12 cellular contexts compared by ENCODE assay signal in the genomic region with DNA sequence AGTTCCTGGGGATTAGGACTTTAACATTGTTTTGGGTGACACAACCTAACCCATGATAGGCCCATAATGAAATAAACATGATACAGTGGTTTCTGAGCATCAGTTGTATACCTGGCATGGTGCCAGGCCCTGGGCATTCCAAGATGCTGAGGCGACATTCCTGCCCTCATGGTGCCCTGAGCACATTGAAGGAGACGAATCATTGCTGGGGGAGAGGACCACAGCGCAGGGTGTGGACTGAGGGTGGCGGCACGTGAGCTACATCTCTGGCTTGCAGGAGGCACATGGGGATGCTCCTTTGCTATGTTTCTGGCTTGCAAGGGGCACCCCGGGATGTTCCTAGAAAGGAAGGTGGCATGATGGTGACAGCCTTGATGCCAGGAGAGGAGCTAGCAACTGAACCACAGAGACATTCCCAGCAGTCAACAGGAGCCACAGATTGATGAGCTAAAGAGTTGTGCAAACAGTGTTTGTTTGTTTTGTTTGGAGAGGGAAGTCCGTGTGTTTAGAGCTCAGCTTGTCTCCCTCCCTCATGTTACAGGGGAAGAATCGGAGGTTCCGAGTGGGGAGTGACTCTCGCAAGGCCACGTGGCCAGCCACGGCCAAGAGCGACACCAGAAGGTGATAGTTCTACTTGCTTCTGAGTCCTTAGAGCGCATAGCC.
A peak's percentile ranks its signal among the peaks of the same experiment; 100 is the strongest.
DNase-seq lines count a peak whose midpoint lies in the region; ATAC-seq, FAIRE-seq and TF ChIP-seq lines count a peak whose summit lies in the region.
"Had no signal": no experiment of that assay in that cellular context is flagged by ENCODE, and none has a peak within 500 bp of the region (broad histone marks: within the 10 kb centered on the region; RNA-seq: fewer than 3 reads in every experiment).

No MANE protein-coding gene starts in this region.

- H3K9me1 ChIP-seq in keratinocyte (ENCODE audit: control insufficient read depth, extremely low read depth, insufficient read depth, low read length) = no peaks in the 10 kb centered on the region

- H3K79me2 ChIP-seq in keratinocyte (ENCODE audit: control insufficient read depth, insufficient read depth, low read length) = no peaks in the 10 kb centered on the region

- no peak overlapping the region for H2AFZ ChIP-seq in keratinocyte (ENCODE audit: control insufficient read depth, low read length)

- DNase-seq in LHCN-M2 (ENCODE audit: low read depth) (peak; percentile 58), keratinocyte (ENCODE audit: low read depth, low spot score) (peak; percentile 17), posterior vena cava (ENCODE audit: low spot score) (no peak), omental fat pad (ENCODE audit: low spot score) (no peak)
- no peak for DNase-seq in stimulated activated CD4-positive, alpha-beta T cell treated with anti-CD3 and anti-CD28 coated beads, Interleukin-4, amount 100 ng/mL, for 4 hours
- DNase-seq: activated CD4-positive, alpha-beta T cell treated with anti-CD3 and anti-CD28 coated beads for 1 hour; heart right ventricle; NCI-H1694 treated with DMSO at 0.1 percent for 48 hours had no signal

- no peaks in the 10 kb centered on the region for H3K27me3 ChIP-seq in keratinocyte (ENCODE audit: control insufficient read depth, extremely low read depth, insufficient read depth, low read length)
- H3K27me3 ChIP-seq: heart right ventricle, neutrophil had no signal

- intact Hi-C loops in posterior vena cava (cut with DNase I) = loop anchor here in 1 of 2 donors (10.0 kb wide), 1 partner anchor 641 kb away; no protein-coding TSS in a partner anchor

- no peaks in the 10 kb centered on the region for H3K36me3 ChIP-seq in keratinocyte (ENCODE audit: control insufficient read depth in 2 of 2, extremely low read depth in 1 of 2, insufficient read depth in 2 of 2, low read length in 2 of 2)
- H3K36me3 ChIP-seq: neutrophil had no signal

- FAIRE-seq in keratinocyte (lab: Jason Lieb, UNC) = no peak

- H3K27ac ChIP-seq in C4-2B (peak overlapping the region; percentile 9), keratinocyte (ENCODE audit: control insufficient read depth, insufficient read depth, low read length) (no peak overlapping the region)
- H3K27ac ChIP-seq: heart right ventricle, neutrophil had no signal

- H3K4me3 ChIP-seq in keratinocyte (ENCODE audit: control insufficient read depth in 2 of 3, extremely low read depth in 1 of 3, insufficient read depth in 2 of 3, low read depth in 1 of 3, low read length in 3 of 3) = no peak overlapping the region
- H3K4me3 ChIP-seq: heart right ventricle had no signal

- no peak overlapping the region for H3K4me2 ChIP-seq in keratinocyte (ENCODE audit: control insufficient read depth, extremely low read depth, insufficient read depth, low read depth, low read length)

- TF ChIP-seq CTCF in C4-2B (conservative IDR thresholded peaks at IDR 0.05) (peak; percentile 28; the same call in 1 of the 2 replicates), keratinocyte (optimal IDR thresholded peaks at IDR 0.05 in 1 of 3, IDR thresholded peaks at IDR 0.05 in 1 of 3, conservative IDR thresholded peaks at IDR 0.05 in 1 of 3; ENCODE audit: extremely low read depth in 1 of 3, insufficient read depth in 2 of 3, low read length in 3 of 3) (no peak), omental fat pad (IDR thresholded peaks at IDR 0.05) (no peak)

- no peaks in the 10 kb centered on the region for H3K9me3 ChIP-seq in keratinocyte (ENCODE audit: control insufficient read depth, low read depth, low read length)
- H3K9me3 ChIP-seq: neutrophil had no signal

- H4K20me1 ChIP-seq in keratinocyte (ENCODE audit: control insufficient read depth, extremely low read depth, insufficient read depth, low read length) = no peaks in the 10 kb centered on the region

- dilution Hi-C loops in keratinocyte (cut with MboI; ENCODE audit: extremely low pct_ligation_motif_present, low sequenced_read_pairs) = no loop called here

- peak; percentile 74 for ATAC-seq in SK-N-SH treated with all-trans-retinoic acid at 6 μM for 48 hours
- ATAC-seq in omental fat pad (ENCODE audit: low FRiP score) = no peak
- ATAC-seq in HG03280 (IDR thresholded peaks at IDR 0.05; ENCODE audit: unreplicated experiment) = no peak
- ATAC-seq: heart right ventricle had no signal

- H3K9ac ChIP-seq in keratinocyte (ENCODE audit: control insufficient read depth, extremely low read depth, insufficient read depth, low read length) = no peak overlapping the region

- peaks cover 6% of the 10 kb centered on the region for H3K4me1 ChIP-seq in keratinocyte (ENCODE audit: control insufficient read depth, extremely low read depth, insufficient read depth, low read length)
- H3K4me1 ChIP-seq: heart right ventricle had no signal

TF ChIP-seq in SK-N-SH treated with all-trans-retinoic acid at 6 μM for 48 hours, 23 proteins besides CTCF, POLR2A, EP300 and RAD21:
- TF ChIP-seq SNAI2 (CRISPR knock-in tag; IDR thresholded peaks at IDR 0.05) (no peak), TCF4 (CRISPR knock-in tag; IDR thresholded peaks at IDR 0.05; ENCODE audit: borderline replicate concordance) (no peak), ESRRG (CRISPR knock-in tag; IDR thresholded peaks at IDR 0.05) (no peak), CSDC2 (CRISPR knock-in tag; IDR thresholded peaks at IDR 0.05) (no peak)

Comparison
In these comparisons a context has a peak if more than half of its experiments do, and no peak if none do; other contexts are left out.
1. DNase-seq: peak in LHCN-M2 (single experiment) and keratinocyte (single experiment); none in posterior vena cava (single experiment), stimulated activated CD4-positive, alpha-beta T cell treated with anti-CD3 and anti-CD28 coated beads, Interleukin-4, amount 100 ng/mL, for 4 hours (0 of 2) and omental fat pad (single experiment).